ENCODE assay signal across 8 cellular contexts in the genomic region with DNA sequence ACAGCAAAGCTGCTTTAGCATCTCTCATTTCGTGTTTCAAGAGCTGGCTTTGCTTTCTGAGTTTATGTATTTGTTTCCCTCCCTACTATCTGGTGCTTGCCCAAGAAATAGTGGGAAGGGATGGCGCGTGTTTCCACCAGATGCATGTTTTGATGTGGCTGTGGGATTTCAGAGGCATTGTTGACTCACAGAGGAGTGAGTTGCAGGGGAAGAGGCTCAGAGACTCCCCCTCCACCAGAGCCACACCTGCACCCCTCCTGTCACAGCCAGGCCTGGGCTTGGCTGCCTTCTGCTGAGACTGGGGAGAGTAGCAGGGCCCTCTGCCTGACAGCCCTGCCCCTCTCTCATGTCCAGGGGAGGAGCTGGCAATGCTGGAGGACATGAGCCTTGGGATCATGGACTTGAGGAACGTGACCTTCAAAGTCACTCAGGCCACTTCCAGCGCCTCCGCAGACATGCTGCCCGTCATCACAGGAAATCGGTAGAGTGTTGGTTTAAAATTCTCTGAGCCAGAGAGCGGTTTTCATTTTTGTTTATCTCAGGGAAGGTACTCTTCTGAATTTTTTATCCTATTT.
"Had no signal": no experiment of that assay in that cellular context is flagged by ENCODE, and none has a peak within 500 bp of the region (broad histone marks: within the 10 kb centered on the region; RNA-seq: fewer than 3 reads in every experiment).

No MANE protein-coding gene starts in this region.

- H3K9me3 ChIP-seq: SJSA1, upper lobe of left lung had no signal

- H3K27ac ChIP-seq: brain microvascular endothelial cell, SJSA1, upper lobe of left lung, WERI-Rb-1 had no signal

- H3K9me3 Mint-ChIP-seq: activated T-helper 2 cell treated with anti-CD3 and anti-CD28 coated beads, Interferon-gamma antibody, Interleukin-2, Interleukin-4, amounts not matched to agents 10 μg/mL and 5 μg/mL and 100 μg/mL, durations not matched to agents 14 hours and 24 hours and 36 hours; mesothelial cell of epicardium; stimulated activated memory B cell treated with anti-CD40 and anti-IgM and Interleukin-4, amounts not matched to agents 10 μg/mL and 1 μg/mL and 100 μg/mL, for 72 hours had no signal

- H3K4me3 ChIP-seq: SJSA1, upper lobe of left lung had no signal

- H3K27me3 Mint-ChIP-seq: stimulated activated memory B cell treated with anti-CD40 and anti-IgM and Interleukin-4, amounts not matched to agents 10 μg/mL and 1 μg/mL and 100 μg/mL, for 72 hours had no signal

- DNase-seq: brain microvascular endothelial cell, dermis blood vessel endothelial cell, WERI-Rb-1 had no signal

- H3K4me3 Mint-ChIP-seq: mesothelial cell of epicardium; stimulated activated memory B cell treated with anti-CD40 and anti-IgM and Interleukin-4, amounts not matched to agents 10 μg/mL and 1 μg/mL and 100 μg/mL, for 72 hours had no signal

- H3K4me1 ChIP-seq: SJSA1 had no signal

- H3K27ac Mint-ChIP-seq: activated T-helper 2 cell treated with anti-CD3 and anti-CD28 coated beads, Interferon-gamma antibody, Interleukin-2, Interleukin-4, amounts not matched to agents 10 μg/mL and 5 μg/mL and 100 μg/mL, durations not matched to agents 14 hours and 24 hours and 36 hours; mesothelial cell of epicardium; stimulated activated memory B cell treated with anti-CD40 and anti-IgM and Interleukin-4, amounts not matched to agents 10 μg/mL and 1 μg/mL and 100 μg/mL, for 72 hours had no signal

- H3K27me3 ChIP-seq: brain microvascular endothelial cell, SJSA1, upper lobe of left lung had no signal

- ATAC-seq: stimulated activated memory B cell treated with anti-CD40 and anti-IgM and Interleukin-4, amounts not matched to agents 10 μg/mL and 1 μg/mL and 100 μg/mL, for 72 hours had no signal
